In genomic region chr2:85062565-85062964, GRCh38 we compare ENCODE assay signal across 22 cellular contexts.
"Had no signal": no experiment of that assay in that cellular context is flagged by ENCODE, and none has a peak within 500 bp of the region (broad histone marks: within the 10 kb centered on the region; RNA-seq: fewer than 3 reads in every experiment).

No MANE protein-coding gene starts in this region.

- DNase-seq: cortex of kidney; dorsolateral prefrontal cortex; effector memory CD4-positive, alpha-beta T cell; foreskin keratinocyte; heart left ventricle; hippocampal formation; left colon; left ventricle myocardium superior; mesenchymal stem cell; midbrain; nucleus accumbens; ovary; right cardiac atrium; small intestine; stimulated activated CD4-positive, alpha-beta T cell treated with anti-CD3 and anti-CD28 coated beads, Interleukin-12 subunit alpha, Interleukin-12 subunit beta, amount 100 ng/mL, for 4 hours; stimulated activated naive CD4-positive, alpha-beta T cell; stomach; substantia nigra; transverse colon had no signal

- H3K4me3 ChIP-seq: dorsolateral prefrontal cortex, heart left ventricle, lung, neural progenitor cell, ovary, stomach, thoracic aorta, transverse colon had no signal
